ENCODE assay signal across 8 cellular contexts in genomic region chr14:34714320-34715107, GRCh38.
A peak's percentile ranks its signal among the peaks of the same experiment; 100 is the strongest.
DNase-seq lines count a peak whose midpoint lies in the region; ATAC-seq and TF ChIP-seq lines count a peak whose summit lies in the region.

TSS of gene CFL2 (minus strand) at chr14:34714593. CDS start at chr14:34714540, 53 bp downstream.

- ATAC-seq in GM19035 (IDR thresholded peaks at IDR 0.05; ENCODE audit: unreplicated experiment) (peak; percentile 86), HG03280 (IDR thresholded peaks at IDR 0.05; ENCODE audit: unreplicated experiment) (peak; percentile 91)

- H3K4me3 ChIP-seq in coronary artery, result peak within 1 kb of the TSS; percentile 87

- peak; percentile 50 to 54 for DNase-seq in AML-193 (lab: John Stamatoyannopoulos, UW)
- DNase-seq in NCI-H446 treated with DMSO at 0.1 percent for 48 hours (lab: John Stamatoyannopoulos, UW), result peak; percentile 79
- peak; percentile 79 for DNase-seq in activated CD4-positive, alpha-beta T cell treated with anti-CD3 and anti-CD28 coated beads for 48 hours
- DNase-seq in coronary artery (ENCODE audit: low spot score), result peak; percentile 88
- peak; percentile 96 for DNase-seq in left kidney (ENCODE audit: low read depth, low spot score)
- DNase-seq in stimulated activated CD4-positive, alpha-beta T cell treated with anti-CD3 and anti-CD28 coated beads, Interleukin-1b, Interleukin-23, amount 100 ng/mL, for 48 hours, result peak; percentile 70

- no peak for TF ChIP-seq CTCF in coronary artery (IDR thresholded peaks at IDR 0.05)

- peak within 1 kb of the TSS; percentile 96 to 98 for H3K27ac ChIP-seq in coronary artery

Comparison
In these comparisons a context has a peak if more than half of its experiments do, and no peak if none do; other contexts are left out.
1. Peak in every context shown above with its lines: DNase-seq, ATAC-seq, H3K4me3 ChIP-seq and H3K27ac ChIP-seq.